8 cellular contexts compared by ENCODE assay signal in the genomic region with DNA sequence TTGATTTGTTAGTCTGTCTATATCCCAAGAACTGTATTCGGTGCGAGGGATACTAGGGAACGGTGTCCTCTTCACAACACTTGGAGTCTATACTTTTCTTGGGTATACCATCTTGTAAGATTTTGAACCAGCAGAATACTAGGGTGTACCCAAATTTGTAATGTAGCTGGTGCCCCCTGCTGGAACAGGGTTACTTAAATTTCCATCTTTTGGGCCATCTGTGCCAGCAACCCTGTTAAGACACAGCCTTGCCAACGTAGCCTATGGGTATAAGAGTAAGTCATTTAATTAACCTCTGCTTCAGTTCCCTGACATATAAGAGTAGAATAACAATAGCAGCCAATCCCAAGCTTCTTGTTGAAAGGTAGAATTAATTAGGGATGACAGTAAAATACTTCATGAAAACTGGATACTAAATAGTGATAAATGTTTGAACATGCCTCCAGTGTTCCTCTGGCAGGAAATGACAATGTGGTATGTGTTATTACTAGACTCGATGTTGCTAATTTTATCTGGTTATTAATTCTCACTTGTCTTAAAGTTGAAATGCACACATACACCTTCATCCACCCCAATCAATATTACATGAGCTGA.
DNase-seq lines count a peak whose midpoint lies in the region; ATAC-seq and TF ChIP-seq lines count a peak whose summit lies in the region.

No MANE protein-coding gene starts in this region.

- H3K4me1 Mint-ChIP-seq in activated naive CD8-positive, alpha-beta T cell treated with anti-CD3 and anti-CD28 coated beads for 36 hours: peaks cover 8% of the 10 kb centered on the region

- TF ChIP-seq CTCF in cardiac muscle cell (IDR thresholded peaks at IDR 0.05; ENCODE audit: low read depth, low read length): peak; percentile 5

- no peaks in the 10 kb centered on the region for H3K27me3 ChIP-seq in cardiac muscle cell

- H3K4me3 ChIP-seq in cardiac muscle cell (no peak overlapping the region), SK-N-MC (no peak overlapping the region)

- no peaks in the 10 kb centered on the region for H3K27me3 Mint-ChIP-seq in activated naive CD8-positive, alpha-beta T cell treated with anti-CD3 and anti-CD28 coated beads for 36 hours

- H3K4me3 Mint-ChIP-seq in activated naive CD8-positive, alpha-beta T cell treated with anti-CD3 and anti-CD28 coated beads for 36 hours: no peak overlapping the region

- no peak for ATAC-seq in Right ventricle myocardium inferior
- peak; percentile 68 for ATAC-seq in HG03558 (IDR thresholded peaks at IDR 0.05; ENCODE audit: extremely low read depth, unreplicated experiment)
- ATAC-seq in left colon: peak; percentile 65

- H3K27ac Mint-ChIP-seq in activated naive CD8-positive, alpha-beta T cell treated with anti-CD3 and anti-CD28 coated beads for 36 hours: no peak overlapping the region

- H3K36me3 ChIP-seq in cardiac muscle cell (no peaks in the 10 kb centered on the region), SK-N-MC (ENCODE audit: insufficient read depth, low read length) (no peaks in the 10 kb centered on the region)

- no peaks in the 10 kb centered on the region for H3K36me3 Mint-ChIP-seq in activated naive CD8-positive, alpha-beta T cell treated with anti-CD3 and anti-CD28 coated beads for 36 hours

- H3K9me3 Mint-ChIP-seq in activated naive CD8-positive, alpha-beta T cell treated with anti-CD3 and anti-CD28 coated beads for 36 hours: no peaks in the 10 kb centered on the region

- no peaks in the 10 kb centered on the region for H3K4me1 ChIP-seq in cardiac muscle cell (ENCODE audit: low read depth)

- H3K9me3 ChIP-seq in cardiac muscle cell (ENCODE audit: low read depth) (no peaks in the 10 kb centered on the region), SK-N-MC (ENCODE audit: low read depth, low read length) (no peaks in the 10 kb centered on the region)

- peak; percentile 10 to 57 for DNase-seq in cardiac muscle cell (ENCODE audit: low read depth in 1 of 2, low spot score in 1 of 2)
- DNase-seq in Right ventricle myocardium inferior (ENCODE audit: missing footprints): no peak
- DNase-seq in SK-N-MC (ENCODE audit: low read depth, low spot score): peak; percentile 5
- DNase-seq in activated naive CD8-positive, alpha-beta T cell treated with anti-CD3 and anti-CD28 coated beads for 36 hours: peak; percentile 38
- peak; percentile 34 to 81 for DNase-seq in left colon
- peak; percentile 56 for DNase-seq in stimulated activated CD8-positive, alpha-beta memory T cell treated with anti-CD3 and anti-CD28 coated beads, Interleukin-12 subunit alpha, Interleukin-12 subunit beta, amount 100 ng/mL, for 1 hour (ENCODE audit: low read depth)
- DNase-seq in germinal center (ENCODE audit: low spot score): no peak

- intact Hi-C loops in Right ventricle myocardium inferior (cut with DNase I): loop anchor here (5.0 to 10.0 kb wide), 2 partner anchors 466 to 641 kb away; no protein-coding TSS in a partner anchor
- intact Hi-C loops in left colon (cut with DNase I, micrococcal nuclease): loop anchor here in 1 of 2 donors (10.0 kb wide), 1 partner anchor 644 kb away; no protein-coding TSS in a partner anchor

- H3K27ac ChIP-seq in cardiac muscle cell (no peak overlapping the region), SK-N-MC (no peak overlapping the region)

- H3K9ac ChIP-seq in SK-N-MC (ENCODE audit: insufficient read length): no peak overlapping the region

Comparison
In these comparisons a context has a peak if more than half of its experiments do, and no peak if none do; other contexts are left out.
1. DNase-seq: peak in cardiac muscle cell (2 of 2), SK-N-MC (single experiment), activated naive CD8-positive, alpha-beta T cell treated with anti-CD3 and anti-CD28 coated beads for 36 hours (single experiment), left colon (2 of 2) and stimulated activated CD8-positive, alpha-beta memory T cell treated with anti-CD3 and anti-CD28 coated beads, Interleukin-12 subunit alpha, Interleukin-12 subunit beta, amount 100 ng/mL, for 1 hour (single experiment); none in Right ventricle myocardium inferior (single experiment) and germinal center (single experiment).